Comparison of ENCODE assay signal across 7 cellular contexts in genomic region chr16:59440502-59440901, GRCh38.
"Had no signal": no experiment of that assay in that cellular context is flagged by ENCODE, and none has a peak within 500 bp of the region (broad histone marks: within the 10 kb centered on the region; RNA-seq: fewer than 3 reads in every experiment).

No MANE protein-coding gene starts in this region.

- FAIRE-seq: HTR-8/SVneo, K562 had no signal

- DNase-seq: IMR-90, KBM-7, KG1 had no signal

- ATAC-seq: K562 had no signal

- H3K27ac Mint-ChIP-seq: IgD-negative memory B cell had no signal

- H3K4me3 Mint-ChIP-seq: IgD-negative memory B cell had no signal

- H3K4me1 Mint-ChIP-seq: IgD-negative memory B cell had no signal

- H3K27ac ChIP-seq: HL-60 had no signal

- H3K27me3 Mint-ChIP-seq: IgD-negative memory B cell had no signal

- H3K4me3 ChIP-seq: K562 had no signal

- H3K36me3 Mint-ChIP-seq: IgD-negative memory B cell had no signal
